18 cellular contexts compared by ENCODE assay signal in genomic region chr1:22738522-22738921, GRCh38. TPM values are rescaled to one million over a fixed set of nuclear protein-coding genes. Genes with fewer than 3 reads are reported as not detected.
"Had no signal": no experiment of that assay in that cellular context is flagged by ENCODE, and none has a peak within 500 bp of the region (broad histone marks: within the 10 kb centered on the region; RNA-seq: fewer than 3 reads in every experiment).

No MANE protein-coding gene starts in this region.

- H3K27ac ChIP-seq: ascending aorta, left lung, prostate gland, right lobe of liver, WERI-Rb-1 had no signal

- H3K27me3 ChIP-seq: ascending aorta, transverse colon had no signal

- ATAC-seq: activated CD4-positive, alpha-beta T cell treated with anti-CD3 and anti-CD28 coated beads for 36 hours; left lung; right lobe of liver; stimulated activated memory B cell treated with anti-CD40 and anti-IgM and Interleukin-4, amounts not matched to agents 10 μg/mL and 1 μg/mL and 100 μg/mL, for 72 hours had no signal

- H3K36me3 ChIP-seq: ascending aorta, left lung, prostate gland, right lobe of liver, transverse colon, WERI-Rb-1 had no signal

- H3K4me1 ChIP-seq: prostate gland, right lobe of liver had no signal

- DNase-seq: activated CD4-positive, alpha-beta memory T cell treated with anti-CD3 and anti-CD28 coated beads, Interleukin-2, amount 10 ng/mL, durations not matched to agents 7 days and 5 days; activated CD4-positive, alpha-beta T cell treated with anti-CD3 and anti-CD28 coated beads for 36 hours; activated gamma-delta T cell treated with Interleukin-2 at 50 U/mL for 16 hours; activated naive CD8-positive, alpha-beta T cell treated with anti-CD3 and anti-CD28 coated beads, Interleukin-2, amount 10 ng/mL, durations not matched to agents 7 days and 5 days; activated T-cell treated with anti-CD3 and anti-CD28 coated beads, Interleukin-2, amount 50 U/mL, for 48 hours; cortex of kidney; effector memory CD4-positive, alpha-beta T cell; erythroblast; immature natural killer cell; left lung; nephron progenitor cell; right lobe of liver; T-helper 9 cell; transverse colon; WERI-Rb-1 had no signal

- H3K9me3 ChIP-seq: ascending aorta, left lung, prostate gland, right lobe of liver, transverse colon had no signal

- H3K4me3 ChIP-seq: ascending aorta, left lung, prostate gland, right lobe of liver, transverse colon had no signal

RNA-seq across cellular contexts. Expression of gene EPHB2, which starts 27.9 kb away (rescaled TPM):
- total RNA-seq: activated CD4-positive, alpha-beta memory T cell treated with anti-CD3 and anti-CD28 coated beads, Interleukin-2, amount 10 ng/mL, durations not matched to agents 7 days and 5 days; activated CD4-positive, alpha-beta T cell treated with anti-CD3 and anti-CD28 coated beads for 36 hours had no signal
- polyA plus RNA-seq: immature natural killer cell had no signal
